2 cellular contexts compared by ENCODE assay signal in the genomic region with DNA sequence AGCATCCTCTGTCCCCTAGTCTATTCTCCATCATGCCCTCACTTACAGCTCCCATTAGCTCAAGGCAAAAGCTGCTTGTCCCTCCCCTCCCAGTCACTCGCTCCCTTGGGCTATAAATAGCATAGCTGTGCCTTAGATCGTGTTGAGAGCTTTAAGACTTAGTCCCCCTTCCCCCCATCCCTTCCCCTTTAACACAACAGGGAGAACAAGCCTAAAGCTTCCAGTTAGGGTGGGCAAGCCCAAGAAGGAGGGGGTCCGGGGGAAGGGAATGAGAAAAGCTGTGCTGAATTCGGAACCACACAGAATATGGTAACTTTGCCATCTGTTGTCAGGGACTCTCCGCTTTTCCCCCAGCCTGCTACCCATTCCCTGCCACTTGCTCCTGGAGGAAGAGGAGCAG.
TF ChIP-seq lines count a peak whose summit lies in the region.

No MANE protein-coding gene starts in this region.

TF ChIP-seq in SK-N-SH treated with all-trans-retinoic acid at 6 μM for 48 hours, 23 proteins besides CTCF, POLR2A, EP300 and RAD21 (continued from another document):
- no peak for TF ChIP-seq POU6F1 (CRISPR knock-in tag; IDR thresholded peaks at IDR 0.05; ENCODE audit: borderline replicate concordance, low read depth)
- TF ChIP-seq CSDC2 (CRISPR knock-in tag; IDR thresholded peaks at IDR 0.05): no peak
- no peak for TF ChIP-seq ZNF565 (CRISPR knock-in tag; conservative IDR thresholded peaks at IDR 0.05; ENCODE audit: low read depth)
- TF ChIP-seq ZNF8 (CRISPR knock-in tag; IDR thresholded peaks at IDR 0.05): no peak
- TF ChIP-seq ESRRG (CRISPR knock-in tag; IDR thresholded peaks at IDR 0.05): no peak
- TF ChIP-seq, protein P1, sequence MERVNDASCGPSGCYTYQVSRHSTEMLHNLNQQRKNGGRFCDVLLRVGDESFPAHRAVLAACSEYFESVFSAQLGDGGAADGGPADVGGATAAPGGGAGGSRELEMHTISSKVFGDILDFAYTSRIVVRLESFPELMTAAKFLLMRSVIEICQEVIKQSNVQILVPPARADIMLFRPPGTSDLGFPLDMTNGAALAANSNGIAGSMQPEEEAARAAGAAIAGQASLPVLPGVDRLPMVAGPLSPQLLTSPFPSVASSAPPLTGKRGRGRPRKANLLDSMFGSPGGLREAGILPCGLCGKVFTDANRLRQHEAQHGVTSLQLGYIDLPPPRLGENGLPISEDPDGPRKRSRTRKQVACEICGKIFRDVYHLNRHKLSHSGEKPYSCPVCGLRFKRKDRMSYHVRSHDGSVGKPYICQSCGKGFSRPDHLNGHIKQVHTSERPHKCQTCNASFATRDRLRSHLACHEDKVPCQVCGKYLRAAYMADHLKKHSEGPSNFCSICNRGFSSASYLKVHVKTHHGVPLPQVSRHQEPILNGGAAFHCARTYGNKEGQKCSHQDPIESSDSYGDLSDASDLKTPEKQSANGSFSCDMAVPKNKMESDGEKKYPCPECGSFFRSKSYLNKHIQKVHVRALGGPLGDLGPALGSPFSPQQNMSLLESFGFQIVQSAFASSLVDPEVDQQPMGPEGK (CRISPR knock-in tag; IDR thresholded peaks at IDR 0.05; ENCODE audit: borderline replicate concordance): no peak
- no peak for TF ChIP-seq ZNF70 (CRISPR knock-in tag; IDR thresholded peaks at IDR 0.05)
- TF ChIP-seq PPARA (CRISPR knock-in tag; IDR thresholded peaks at IDR 0.05; ENCODE audit: borderline replicate concordance): no peak
TF ChIP-seq in SK-N-SH treated with all-trans-retinoic acid at 6 μM for 48 hours: peak in this region for 0.

TF ChIP-seq in SK-N-SH, 30 proteins besides CTCF, POLR2A, EP300 and RAD21:
- TF ChIP-seq, protein P2, sequence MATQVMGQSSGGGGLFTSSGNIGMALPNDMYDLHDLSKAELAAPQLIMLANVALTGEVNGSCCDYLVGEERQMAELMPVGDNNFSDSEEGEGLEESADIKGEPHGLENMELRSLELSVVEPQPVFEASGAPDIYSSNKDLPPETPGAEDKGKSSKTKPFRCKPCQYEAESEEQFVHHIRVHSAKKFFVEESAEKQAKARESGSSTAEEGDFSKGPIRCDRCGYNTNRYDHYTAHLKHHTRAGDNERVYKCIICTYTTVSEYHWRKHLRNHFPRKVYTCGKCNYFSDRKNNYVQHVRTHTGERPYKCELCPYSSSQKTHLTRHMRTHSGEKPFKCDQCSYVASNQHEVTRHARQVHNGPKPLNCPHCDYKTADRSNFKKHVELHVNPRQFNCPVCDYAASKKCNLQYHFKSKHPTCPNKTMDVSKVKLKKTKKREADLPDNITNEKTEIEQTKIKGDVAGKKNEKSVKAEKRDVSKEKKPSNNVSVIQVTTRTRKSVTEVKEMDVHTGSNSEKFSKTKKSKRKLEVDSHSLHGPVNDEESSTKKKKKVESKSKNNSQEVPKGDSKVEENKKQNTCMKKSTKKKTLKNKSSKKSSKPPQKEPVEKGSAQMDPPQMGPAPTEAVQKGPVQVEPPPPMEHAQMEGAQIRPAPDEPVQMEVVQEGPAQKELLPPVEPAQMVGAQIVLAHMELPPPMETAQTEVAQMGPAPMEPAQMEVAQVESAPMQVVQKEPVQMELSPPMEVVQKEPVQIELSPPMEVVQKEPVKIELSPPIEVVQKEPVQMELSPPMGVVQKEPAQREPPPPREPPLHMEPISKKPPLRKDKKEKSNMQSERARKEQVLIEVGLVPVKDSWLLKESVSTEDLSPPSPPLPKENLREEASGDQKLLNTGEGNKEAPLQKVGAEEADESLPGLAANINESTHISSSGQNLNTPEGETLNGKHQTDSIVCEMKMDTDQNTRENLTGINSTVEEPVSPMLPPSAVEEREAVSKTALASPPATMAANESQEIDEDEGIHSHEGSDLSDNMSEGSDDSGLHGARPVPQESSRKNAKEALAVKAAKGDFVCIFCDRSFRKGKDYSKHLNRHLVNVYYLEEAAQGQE (IDR thresholded peaks at IDR 0.05; ENCODE audit: low read depth, low read length): no peak
- TF ChIP-seq RCOR1 (IDR thresholded peaks at IDR 0.05; ENCODE audit: low read length) (no peak), NRF1 (IDR thresholded peaks at IDR 0.05; ENCODE audit: low read depth, low read length) (no peak), FOSL2 (IDR thresholded peaks at IDR 0.05; ENCODE audit: borderline replicate concordance, low read depth) (no peak), RFX5 (IDR thresholded peaks at IDR 0.05; ENCODE audit: low read length) (no peak), IRF3 (IDR thresholded peaks at IDR 0.05; ENCODE audit: low read depth, low read length) (no peak), JUND (IDR thresholded peaks at IDR 0.05) (no peak), ELF1 (IDR thresholded peaks at IDR 0.05) (no peak), POLR2AphosphoS5 (IDR thresholded peaks at IDR 0.05; ENCODE audit: low read depth, low read length) (no peak), SIN3A (IDR thresholded peaks at IDR 0.05; ENCODE audit: borderline replicate concordance, low read depth, low read length) (no peak), TEAD4 (IDR thresholded peaks at IDR 0.05; ENCODE audit: borderline replicate concordance, insufficient read depth) (no peak), GABPA (IDR thresholded peaks at IDR 0.05; ENCODE audit: low read depth) (no peak), TCF12 (IDR thresholded peaks at IDR 0.05) (no peak), NFIC (IDR thresholded peaks at IDR 0.05; ENCODE audit: borderline replicate concordance) (no peak), EZH2phosphoT487 (IDR thresholded peaks at IDR 0.05; ENCODE audit: borderline replicate concordance, low read depth) (no peak), PBX3 (IDR thresholded peaks at IDR 0.05) (no peak), GATA2 (CRISPR knock-in tag; IDR thresholded peaks at IDR 0.05) (no peak)
- TF ChIP-seq, protein P3, sequence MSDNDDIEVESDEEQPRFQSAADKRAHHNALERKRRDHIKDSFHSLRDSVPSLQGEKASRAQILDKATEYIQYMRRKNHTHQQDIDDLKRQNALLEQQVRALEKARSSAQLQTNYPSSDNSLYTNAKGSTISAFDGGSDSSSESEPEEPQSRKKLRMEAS (IDR thresholded peaks at IDR 0.05; ENCODE audit: low read depth): no peak
